In the genomic region with DNA sequence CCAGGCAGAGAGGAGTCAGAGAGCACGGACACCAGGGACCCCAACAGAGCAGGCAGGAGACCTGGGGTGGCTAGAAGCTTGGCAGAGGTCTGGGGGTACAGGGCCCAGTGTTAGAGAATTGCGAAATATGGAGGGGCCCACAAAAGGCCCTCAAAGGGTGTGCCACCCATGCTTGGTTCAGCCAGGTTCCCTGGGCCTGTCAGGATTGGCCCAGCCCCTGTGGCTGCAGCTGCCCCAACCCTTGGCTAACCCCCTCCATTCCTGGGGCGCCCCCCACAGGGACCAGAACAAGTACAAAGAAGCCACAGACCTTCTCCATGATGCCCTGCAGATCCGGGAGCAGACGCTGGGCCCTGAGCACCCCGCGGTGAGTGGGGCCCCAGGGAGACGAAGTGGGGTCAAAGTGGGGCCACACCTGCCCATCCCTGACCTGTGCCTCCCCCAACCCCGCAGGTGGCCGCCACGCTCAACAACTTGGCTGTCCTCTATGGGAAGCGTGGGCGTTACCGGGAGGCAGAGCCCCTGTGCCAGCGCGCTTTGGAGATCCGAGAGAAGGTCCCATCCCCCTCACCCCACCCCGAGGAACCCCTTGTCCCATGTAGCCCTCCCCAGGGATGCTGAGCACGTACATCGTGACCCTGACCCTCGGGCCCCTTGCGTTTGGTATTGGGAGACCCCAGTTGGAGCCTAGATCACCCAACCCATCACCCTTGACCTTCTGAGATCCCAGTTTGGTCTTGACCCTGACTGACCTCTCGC, we compare ENCODE assay signal across 2 cellular contexts.
TF ChIP-seq lines count a peak whose summit lies in the region.

No MANE protein-coding gene starts in this region.

TF ChIP-seq in HEK293, 187 proteins besides CTCF, POLR2A, EP300 and RAD21 (continued from another document and continues in another):
- 0 out of 2 replicates have a peak, but pooled peaks have one; percentile 7 for TF ChIP-seq PATZ1 (tag by site-specific recombination; IDR thresholded peaks at IDR 0.05)
- no peak for TF ChIP-seq ZNF433 (tag by site-specific recombination; IDR thresholded peaks at IDR 0.05; ENCODE audit: low read depth)
- TF ChIP-seq, protein P1, sequence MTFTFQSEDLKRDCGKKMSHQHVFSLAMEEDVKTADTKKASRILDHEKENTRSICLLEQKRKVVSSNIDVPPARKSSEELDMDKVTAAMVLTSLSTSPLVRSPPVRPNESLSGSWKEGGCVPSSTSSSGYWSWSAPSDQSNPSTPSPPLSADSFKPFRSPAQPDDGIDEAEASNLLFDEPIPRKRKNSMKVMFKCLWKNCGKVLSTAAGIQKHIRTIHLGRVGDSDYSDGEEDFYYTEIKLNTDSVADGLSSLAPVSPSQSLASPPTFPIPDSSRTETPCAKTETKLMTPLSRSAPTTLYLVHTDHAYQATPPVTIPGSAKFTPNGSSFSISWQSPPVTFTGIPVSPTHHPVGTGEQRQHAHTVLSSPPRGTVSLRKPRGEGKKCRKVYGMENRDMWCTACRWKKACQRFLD (tag by site-specific recombination; IDR thresholded peaks at IDR 0.05): no peak
- no peak for TF ChIP-seq ZNF133 (tag by site-specific recombination; IDR thresholded peaks at IDR 0.05)
- TF ChIP-seq ZBTB7A (tag by site-specific recombination; IDR thresholded peaks at IDR 0.05; ENCODE audit: low read depth): no peak
- TF ChIP-seq ZNF654 (tag by site-specific recombination; IDR thresholded peaks at IDR 0.05; ENCODE audit: low read depth): no peak
- TF ChIP-seq ZNF610 (tag by site-specific recombination; IDR thresholded peaks at IDR 0.05; ENCODE audit: borderline replicate concordance): no peak
- no peak for TF ChIP-seq ZNF785 (tag by site-specific recombination; IDR thresholded peaks at IDR 0.05)
- peak; percentile 29; the same call in 1 of the 2 replicates for TF ChIP-seq PRDM10 (tag by site-specific recombination; IDR thresholded peaks at IDR 0.05)
- TF ChIP-seq ZFP69B (tag by site-specific recombination; IDR thresholded peaks at IDR 0.05): peak; percentile 59; the same call in 1 of the 2 replicates
- no peak for TF ChIP-seq ZNF18 (tag by site-specific recombination; IDR thresholded peaks at IDR 0.05)
- peak; percentile 88 for TF ChIP-seq ZNF692 (tag by site-specific recombination; IDR thresholded peaks at IDR 0.05)

TF ChIP-seq in WTC11, 78 proteins besides CTCF, POLR2A, EP300 and RAD21 (continued from another document):
- TF ChIP-seq ARID4B (CRISPR knock-in tag; IDR thresholded peaks at IDR 0.05; ENCODE audit: borderline replicate concordance) (no peak), GABPB1 (CRISPR knock-in tag; IDR thresholded peaks at IDR 0.05) (no peak)
- TF ChIP-seq, protein P2, sequence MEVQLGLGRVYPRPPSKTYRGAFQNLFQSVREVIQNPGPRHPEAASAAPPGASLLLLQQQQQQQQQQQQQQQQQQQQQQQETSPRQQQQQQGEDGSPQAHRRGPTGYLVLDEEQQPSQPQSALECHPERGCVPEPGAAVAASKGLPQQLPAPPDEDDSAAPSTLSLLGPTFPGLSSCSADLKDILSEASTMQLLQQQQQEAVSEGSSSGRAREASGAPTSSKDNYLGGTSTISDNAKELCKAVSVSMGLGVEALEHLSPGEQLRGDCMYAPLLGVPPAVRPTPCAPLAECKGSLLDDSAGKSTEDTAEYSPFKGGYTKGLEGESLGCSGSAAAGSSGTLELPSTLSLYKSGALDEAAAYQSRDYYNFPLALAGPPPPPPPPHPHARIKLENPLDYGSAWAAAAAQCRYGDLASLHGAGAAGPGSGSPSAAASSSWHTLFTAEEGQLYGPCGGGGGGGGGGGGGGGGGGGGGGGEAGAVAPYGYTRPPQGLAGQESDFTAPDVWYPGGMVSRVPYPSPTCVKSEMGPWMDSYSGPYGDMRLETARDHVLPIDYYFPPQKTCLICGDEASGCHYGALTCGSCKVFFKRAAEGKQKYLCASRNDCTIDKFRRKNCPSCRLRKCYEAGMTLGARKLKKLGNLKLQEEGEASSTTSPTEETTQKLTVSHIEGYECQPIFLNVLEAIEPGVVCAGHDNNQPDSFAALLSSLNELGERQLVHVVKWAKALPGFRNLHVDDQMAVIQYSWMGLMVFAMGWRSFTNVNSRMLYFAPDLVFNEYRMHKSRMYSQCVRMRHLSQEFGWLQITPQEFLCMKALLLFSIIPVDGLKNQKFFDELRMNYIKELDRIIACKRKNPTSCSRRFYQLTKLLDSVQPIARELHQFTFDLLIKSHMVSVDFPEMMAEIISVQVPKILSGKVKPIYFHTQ (CRISPR knock-in tag; IDR thresholded peaks at IDR 0.05): 0 out of 2 replicates have a peak, but pooled peaks have one; percentile 41
